Comparison of ENCODE assay signal across 8 cellular contexts in the genomic region with DNA sequence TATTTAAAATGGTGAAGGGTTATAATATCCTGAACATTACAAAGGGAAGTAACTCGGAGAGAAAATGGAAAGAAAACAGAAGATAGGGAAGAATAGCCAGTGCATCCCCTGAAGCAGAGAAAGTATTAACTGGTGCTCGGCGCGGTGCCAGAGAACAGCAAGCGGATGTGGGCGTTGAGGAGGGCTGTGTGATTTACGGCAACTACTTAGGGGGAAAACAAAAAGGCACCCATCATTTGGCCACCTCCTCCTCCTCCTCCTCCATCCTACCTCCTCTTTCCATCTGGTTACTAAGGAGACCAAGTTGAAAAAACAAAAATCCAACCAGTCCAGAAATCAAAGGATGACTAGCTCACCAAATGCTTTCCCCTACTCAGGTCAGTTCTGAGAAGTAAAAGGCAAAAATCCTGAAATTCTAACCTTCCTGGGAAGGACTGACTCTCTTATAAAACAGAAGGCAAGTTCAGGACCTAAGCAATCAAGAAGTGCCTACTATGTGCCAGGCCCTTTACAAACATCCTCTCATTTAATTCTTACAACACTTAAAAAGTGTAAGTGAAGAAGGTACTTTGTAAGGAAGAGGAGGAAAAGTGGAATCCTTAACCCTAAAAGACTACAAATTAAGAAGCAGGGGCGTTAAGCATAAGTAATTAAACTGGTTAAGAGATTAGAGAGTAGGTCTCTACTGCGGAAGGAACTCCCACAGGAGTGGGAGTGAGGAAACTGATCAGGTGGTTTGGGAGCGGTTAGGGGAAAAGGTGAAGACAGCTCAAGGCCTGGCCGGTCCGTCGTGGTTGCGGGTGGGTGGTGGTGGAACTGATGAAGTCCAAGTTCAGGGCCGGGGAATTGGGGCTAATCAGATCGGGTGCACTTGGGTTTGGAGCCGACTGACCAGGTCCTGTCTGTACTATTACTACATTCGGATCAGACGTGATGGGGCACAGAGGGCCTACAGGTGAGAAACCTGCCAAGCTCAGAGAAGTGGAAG. TPM values are rescaled to one million over a fixed set of nuclear protein-coding genes. Genes with fewer than 3 reads are reported as not detected.
DNase-seq lines count a peak whose midpoint lies in the region; ATAC-seq and TF ChIP-seq lines count a peak whose summit lies in the region.

No MANE protein-coding gene starts in this region.

- intact Hi-C loops in PC-3 (cut with micrococcal nuclease) = loop anchor here (5.0 to 10.0 kb wide), 2 partner anchors 71 to 86 kb away; partner anchors contain the start of gene NTNG2

- H3F3A ChIP-seq in PC-3 (ENCODE audit: low read length, unreplicated experiment) = no peaks in the 10 kb centered on the region

- H2AFZ ChIP-seq in PC-3 (ENCODE audit: low read length) = peak overlapping the region; percentile 86

- H3K9ac ChIP-seq in PC-3 (ENCODE audit: low read length) = peak overlapping the region; percentile 89

- no peaks in the 10 kb centered on the region for H3K9me3 Mint-ChIP-seq in CD8-positive, alpha-beta memory T cell

- peak overlapping the region; percentile 88 for H3K4me2 ChIP-seq in PC-3 (ENCODE audit: low read length)

- peaks cover 25% of the 10 kb centered on the region for H3K4me1 ChIP-seq in CD8-positive, alpha-beta memory T cell (ENCODE audit: insufficient read depth, low read length)
- H3K4me1 ChIP-seq in PC-3 (ENCODE audit: insufficient read depth, low read length) = peaks cover 26% of the 10 kb centered on the region

- H4K20me1 ChIP-seq in PC-3 (ENCODE audit: low read length) = 0 out of 2 replicates have a peak, but pooled peaks cover 6% of the 10 kb centered on the region

- CTCF ChIA-PET in CD8-positive, alpha-beta memory T cell (lab: Charles Lee) = no interaction called here
- CTCF ChIA-PET in PC-3 (lab: Charles Lee) = no interaction called here

- peaks cover 41 to 60% (median 59%) of the 10 kb centered on the region in 3 donors for H3K4me1 Mint-ChIP-seq in CD8-positive, alpha-beta memory T cell

- H3K9me3 ChIP-seq in CD8-positive, alpha-beta memory T cell (ENCODE audit: low read length) = no peaks in the 10 kb centered on the region
- H3K9me3 ChIP-seq in PC-3 (ENCODE audit: low read length) = no peaks in the 10 kb centered on the region

- H3K36me3 ChIP-seq in CD8-positive, alpha-beta memory T cell (ENCODE audit: insufficient read depth, low read length) = peaks cover 16% of the 10 kb centered on the region
- H3K36me3 ChIP-seq in PC-3 (ENCODE audit: low read depth, low read length) = peaks cover 9% of the 10 kb centered on the region

- no peaks in the 10 kb centered on the region for H3K27me3 ChIP-seq in CD8-positive, alpha-beta memory T cell (ENCODE audit: insufficient read depth, low read length, poor library complexity, severe bottlenecking)
- no peaks in the 10 kb centered on the region for H3K27me3 ChIP-seq in PC-3 (ENCODE audit: low read length)

- H3K27ac Mint-ChIP-seq in CD8-positive, alpha-beta memory T cell = peak overlapping the region; percentile 81 to 98 (median 95)

- H3K36me3 Mint-ChIP-seq in CD8-positive, alpha-beta memory T cell = peaks cover 7 to 53% (median 9%) of the 10 kb centered on the region in 3 donors

- DNase-seq in CD8-positive, alpha-beta memory T cell = peak; percentile 6 to 61 (median 40)
- peak; percentile 39 for DNase-seq in PC-3
- peak; percentile 74 for DNase-seq in astrocyte of the spinal cord (ENCODE audit: low read depth, low spot score)
- DNase-seq in iris pigment epithelial cell (ENCODE audit: low read depth) = peak; percentile 50
- DNase-seq in stimulated activated CD4-positive, alpha-beta T cell treated with anti-CD3 and anti-CD28 coated beads, Interleukin-2, amount 100 ng/mL, for 48 hours = peak; percentile 8 to 17
- DNase-seq in NK-92 (lab: John Stamatoyannopoulos, UW; ENCODE audit: unreplicated experiment) = no peak

- H3K79me2 ChIP-seq in PC-3 (ENCODE audit: low read length) = peaks cover 59% of the 10 kb centered on the region

- POLR2A ChIA-PET in CD8-positive, alpha-beta memory T cell (lab: Charles Lee) = interaction anchor here (0.6 kb wide), 1 partner anchor 968 kb away, joined by 5 read pairs; no protein-coding TSS in a partner anchor
- POLR2A ChIA-PET in PC-3 (lab: Charles Lee; ENCODE audit: unreplicated experiment) = interaction anchor here (0.6 kb wide), 2 partner anchors 65 to 136 kb away, joined by 3 read pairs; no protein-coding TSS in a partner anchor

- H3K9me2 ChIP-seq in PC-3 (replicated peaks; ENCODE audit: low read length) = no peaks in the 10 kb centered on the region

- in situ Hi-C loops in astrocyte of the spinal cord (cut with HindIII; ENCODE audit: low sequenced_read_pairs) = no loop called here

- no peak for TF ChIP-seq CTCF in PC-3 (conservative IDR thresholded peaks at IDR 0.05; ENCODE audit: low read depth, low read length)
- TF ChIP-seq CTCF in astrocyte of the spinal cord (IDR thresholded peaks at IDR 0.05; ENCODE audit: low read depth, low read length) = no peak

- H3K4me3 Mint-ChIP-seq in CD8-positive, alpha-beta memory T cell = peak overlapping the region; percentile 90 to 98 (median 95)

- H3K27me3 Mint-ChIP-seq in CD8-positive, alpha-beta memory T cell = peaks cover 0 to 12% of the 10 kb centered on the region in 2 donors

- H3K4me3 ChIP-seq in CD8-positive, alpha-beta memory T cell (ENCODE audit: low read length) = peak overlapping the region; percentile 89
- peak overlapping the region; percentile 98 for H3K4me3 ChIP-seq in PC-3 (ENCODE audit: low read length)
- peak overlapping the region; percentile 82 for H3K4me3 ChIP-seq in astrocyte of the spinal cord (ENCODE audit: low read depth, low read length)

- no TSS peak for BruUV-seq in PC-3 (replicated peaks; lab: Mats Ljungman, UMichigan)

- ATAC-seq in HG02588 (IDR thresholded peaks at IDR 0.05; ENCODE audit: unreplicated experiment) (peak; percentile 16), PC-3 (peak; percentile 45), HG03520 (IDR thresholded peaks at IDR 0.05; ENCODE audit: unreplicated experiment) (no peak)

- peak overlapping the region; percentile 62 for H3K27ac ChIP-seq in CD8-positive, alpha-beta memory T cell (ENCODE audit: low read depth, low read length)
- H3K27ac ChIP-seq in PC-3 (ENCODE audit: low read length) = peak overlapping the region; percentile 39

RNA-seq across cellular contexts. Expression of gene MED27, which starts 1.0 kb away (rescaled TPM):
- total RNA-seq in CD8-positive, alpha-beta memory T cell = 10 to 100 TPM; 31.6 to 35.9 TPM
- 39.7 TPM for polyA plus RNA-seq in CD8-positive, alpha-beta memory T cell
- total RNA-seq in PC-3 (2014; rRNA removed) = 22.7 and 38.4 TPM in 2 replicates
